In the genomic region with DNA sequence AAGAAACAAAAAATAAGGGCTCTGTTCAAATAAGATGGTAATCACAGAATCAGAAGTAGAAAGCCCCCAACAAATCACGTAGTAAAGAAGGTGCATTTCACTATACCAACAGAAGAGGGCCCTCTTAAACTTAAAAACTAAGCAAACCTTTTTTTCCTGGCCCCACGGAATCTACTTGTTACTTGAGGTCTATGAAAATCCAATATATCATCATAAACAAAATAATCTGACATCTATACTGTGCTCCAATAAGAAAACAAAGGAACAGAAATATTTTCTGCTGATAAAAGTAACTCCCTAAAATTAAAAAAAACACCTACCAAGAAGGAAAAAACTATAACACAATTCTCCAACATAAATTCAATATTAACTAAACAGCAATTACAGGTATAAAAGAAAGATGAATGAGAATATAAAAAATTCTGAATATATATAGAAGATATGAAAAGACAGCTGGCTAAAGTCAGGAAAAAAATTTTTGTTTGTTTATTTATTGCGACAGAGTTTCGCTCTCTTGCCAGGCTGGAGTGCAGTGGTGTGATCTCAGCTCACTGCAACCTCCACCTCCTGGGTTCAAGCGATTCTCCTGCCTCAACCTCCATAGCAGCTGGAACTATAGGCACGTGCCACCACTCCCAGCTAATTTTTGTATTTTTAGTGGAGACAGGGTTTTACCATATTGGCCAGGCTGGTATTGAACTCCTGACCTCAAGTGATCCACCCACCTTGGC, we compare ENCODE assay signal across 8 cellular contexts.
DNase-seq lines count a peak whose midpoint lies in the region; ATAC-seq and TF ChIP-seq lines count a peak whose summit lies in the region.

No MANE protein-coding gene starts in this region.

- no peaks in the 10 kb centered on the region for H3K9me3 ChIP-seq in lung (ENCODE audit: control insufficient read depth in 2 of 2, insufficient read depth in 1 of 2, low read length in 1 of 2)

- DNase-seq in BJ (ENCODE audit: low read depth) (no peak), H4 (ENCODE audit: low spot score) (peak; percentile 13), NCI-H82 treated with DMSO at 0.1 percent for 48 hours (lab: John Stamatoyannopoulos, UW; ENCODE audit: unreplicated experiment) (peak; percentile 4), cerebellar cortex (ENCODE audit: low spot score) (peak; percentile 69), lung (ENCODE audit: low spot score) (no peak)
- DNase-seq in activated effector memory CD4-positive, alpha-beta T cell treated with anti-CD3 and anti-CD28 coated beads, Interleukin-2, amount 50 U/mL, for 16 hours = no peak
- no peak for DNase-seq in activated CD4-positive, CD25-positive, alpha-beta regulatory T cell (lab: John Stamatoyannopoulos, UW)
- no peak for DNase-seq in stimulated activated CD4-positive, alpha-beta T cell treated with anti-CD3 and anti-CD28 coated beads, Interleukin-4, amount 100 ng/mL, for 1 hour

- ATAC-seq in lung (ENCODE audit: insufficient read depth, low FRiP score) = no peak

- POLR2A ChIA-PET in BJ (lab: Charles Lee) = no interaction called here

- no peaks in the 10 kb centered on the region for H3K36me3 ChIP-seq in BJ (ENCODE audit: control insufficient read depth, insufficient read depth, low read length)
- peaks cover 0 to 3% of the 10 kb centered on the region in 2 donors for H3K36me3 ChIP-seq in lung (ENCODE audit: control insufficient read depth in 2 of 2, insufficient read depth in 2 of 2, low read length in 2 of 2)

- H3K4me3 ChIP-seq in BJ (ENCODE audit: low read depth, low read length) (no peak overlapping the region), lung (no peak overlapping the region)

- TF ChIP-seq CTCF in BJ (IDR thresholded peaks at IDR 0.05; ENCODE audit: insufficient read depth, low read depth, low read length) = peak; percentile 61
- TF ChIP-seq CTCF in lung (IDR thresholded peaks at IDR 0.05; ENCODE audit: control extremely low read depth, extremely low read depth) = peak; percentile 47

- WGBS in lung, 2 donors = 30 to 52% methylated on average over 6 of the region's 6 CpGs

- H3K27me3 ChIP-seq in BJ (ENCODE audit: control insufficient read depth, insufficient read depth, low read length) (no peaks in the 10 kb centered on the region), lung (ENCODE audit: control insufficient read depth, insufficient read depth) (no peaks in the 10 kb centered on the region)

- CTCF ChIA-PET in BJ (lab: Yijun Ruan, JAX) = interaction anchor here (0.9 to 2.4 kb wide), 14 partner anchors 9 to 218 kb away, joined by 3 to 55 read pairs (median 4); a partner anchor contains a TSS

- H3K27ac ChIP-seq in lung (ENCODE audit: low read depth in 1 of 2, low read length in 1 of 2) = no peak overlapping the region

- no peaks in the 10 kb centered on the region for H3K4me1 ChIP-seq in lung (ENCODE audit: control insufficient read depth in 2 of 2, insufficient read depth in 2 of 2, low read length in 2 of 2)

Comparison
In these comparisons a context has a peak if more than half of its experiments do, and no peak if none do; other contexts are left out.
1. DNase-seq: peak in H4 (single experiment), NCI-H82 treated with DMSO at 0.1 percent for 48 hours (single experiment) and cerebellar cortex (single experiment); none in BJ (single experiment), lung (single experiment), activated effector memory CD4-positive, alpha-beta T cell treated with anti-CD3 and anti-CD28 coated beads, Interleukin-2, amount 50 U/mL, for 16 hours (single experiment), activated CD4-positive, CD25-positive, alpha-beta regulatory T cell (0 of 4) and stimulated activated CD4-positive, alpha-beta T cell treated with anti-CD3 and anti-CD28 coated beads, Interleukin-4, amount 100 ng/mL, for 1 hour (single experiment).